In genomic region chr11:100068116-100068515, GRCh38 we compare ENCODE assay signal across 13 cellular contexts.
DNase-seq lines count a peak whose midpoint lies in the region; ATAC-seq lines count a peak whose summit lies in the region.
"Had no signal": no experiment of that assay in that cellular context is flagged by ENCODE, and none has a peak within 500 bp of the region (broad histone marks: within the 10 kb centered on the region; RNA-seq: fewer than 3 reads in every experiment).

No MANE protein-coding gene starts in this region.

- peak; percentile 63 for ATAC-seq in esophagus mucosa
- ATAC-seq: HCT116 had no signal

- DNase-seq in NCI-H1105 treated with DMSO at 0.1 percent for 48 hours (lab: John Stamatoyannopoulos, UW): peak; percentile 8
- no peak for DNase-seq in NCI-H1105 (lab: John Stamatoyannopoulos, UW)
- DNase-seq in NCI-H2171 treated with DMSO at 0.1 percent for 48 hours (lab: John Stamatoyannopoulos, UW): peak; percentile 89
- no peak for DNase-seq in HPDE6-E6E7 (ENCODE audit: extremely low spot score)
- DNase-seq in T-helper 1 cell: no peak
- no peak for DNase-seq in NCI-H1436 treated with DMSO at 0.1 percent for 48 hours (lab: John Stamatoyannopoulos, UW)
- DNase-seq: 8988T; AML-193; Caco-2; CD8-positive, alpha-beta memory T cell; GM23248 had no signal

Comparison
In these comparisons a context has a peak if more than half of its experiments do, and no peak if none do; other contexts are left out.
1. DNase-seq: peak in NCI-H1105 treated with DMSO at 0.1 percent for 48 hours (single experiment) and NCI-H2171 treated with DMSO at 0.1 percent for 48 hours (single experiment); none in NCI-H1105 (single experiment), HPDE6-E6E7 (single experiment), T-helper 1 cell (0 of 5) and NCI-H1436 treated with DMSO at 0.1 percent for 48 hours (single experiment).